In the genomic region with DNA sequence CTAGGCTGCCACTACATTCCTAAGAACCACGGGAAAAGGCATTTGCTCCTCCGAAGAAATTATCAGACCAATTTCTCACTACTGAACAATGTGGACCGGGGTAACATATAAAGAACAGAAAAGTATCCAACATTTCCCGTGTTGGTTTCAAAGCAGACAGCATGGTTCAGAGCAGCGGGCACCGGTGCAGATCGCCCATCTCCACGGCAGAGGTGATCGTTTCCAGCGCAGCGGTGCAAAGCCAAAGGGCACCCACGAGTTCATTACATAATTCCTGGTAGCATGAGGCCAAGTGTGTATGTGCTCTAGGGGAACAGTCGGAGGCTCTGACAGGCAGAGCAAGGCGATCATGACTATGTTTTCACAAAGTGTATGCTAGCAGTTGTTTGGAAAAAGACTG, we compare ENCODE assay signal across 23 cellular contexts. TPM values are rescaled to one million over a fixed set of nuclear protein-coding genes. Genes with fewer than 3 reads are reported as not detected.
"Had no signal": no experiment of that assay in that cellular context is flagged by ENCODE, and none has a peak within 500 bp of the region (broad histone marks: within the 10 kb centered on the region; RNA-seq: fewer than 3 reads in every experiment).

No MANE protein-coding gene starts in this region.

- DNase-seq: IMR-90, Kasumi-1, MM.1S, NCI-H1092 treated with DMSO at 0.1 percent for 48 hours, NCI-H1436, NCI-H187, NCI-H2029, NCI-H2081 treated with DMSO at 0.1 percent for 48 hours, NCI-H2171, NCI-H226, NCI-H446, NCI-H510A, NCI-H524 treated with DMSO at 0.1 percent for 48 hours, NCI-H69, NCI-H774, SHP77, SK-N-SH had no signal

- H3K27ac ChIP-seq: KMS-11, RWPE1 had no signal

- FAIRE-seq: HepG2 had no signal

- H3K9ac ChIP-seq: KMS-11, SK-N-SH had no signal

- H3K4me2 ChIP-seq: KMS-11, SK-N-SH had no signal

- H3K9me3 ChIP-seq: SK-N-SH had no signal

- ATAC-seq: HepG2 had no signal

RNA-seq across cellular contexts. Expression of a gene that starts 13.2 kb away (rescaled TPM):
- total RNA-seq: HepG2, HT-29, IMR-90, M059J, SK-MEL-5 had no signal
- polyA plus RNA-seq: HepG2, IMR-90, SK-N-SH had no signal
